9 cellular contexts compared by ENCODE assay signal in the genomic region with DNA sequence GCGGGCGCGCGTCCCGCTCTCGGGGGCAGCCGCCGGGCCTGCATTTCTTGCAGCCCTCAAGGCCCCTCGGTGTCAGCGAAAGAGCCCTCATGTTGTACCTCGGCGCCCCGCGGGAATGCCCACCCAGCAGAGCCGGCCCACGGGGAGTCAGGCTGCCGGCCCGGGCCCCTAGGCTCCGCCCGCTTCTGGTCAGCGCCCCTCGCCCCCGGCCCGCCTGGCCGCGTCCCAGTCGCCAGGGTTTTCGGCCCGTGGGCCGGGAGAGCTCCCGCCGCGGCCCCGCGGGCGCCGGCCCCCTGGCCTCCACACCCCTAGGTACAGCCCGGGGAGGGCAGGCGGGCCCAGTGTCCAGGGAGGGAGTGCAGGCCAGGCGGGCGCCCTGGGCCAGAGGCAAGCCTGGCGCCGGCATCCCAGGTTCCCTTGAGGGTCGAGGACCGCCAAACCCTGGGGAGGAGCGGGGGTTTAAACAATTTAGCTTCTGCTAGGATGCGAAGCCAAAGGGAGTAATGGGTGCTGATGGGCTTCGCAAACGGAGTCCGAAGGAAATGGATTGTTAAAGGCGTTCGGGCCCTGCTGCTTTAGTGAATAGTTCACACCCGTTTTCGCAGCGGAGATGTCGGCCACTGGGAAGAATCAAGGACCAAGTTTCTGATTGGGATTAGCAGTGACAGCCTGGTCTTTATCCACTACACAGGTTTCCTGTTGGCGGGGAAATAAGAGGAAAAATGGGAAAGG. TPM values are rescaled to one million over a fixed set of nuclear protein-coding genes. Genes with fewer than 3 reads are reported as not detected.
A peak's percentile ranks its signal among the peaks of the same experiment; 100 is the strongest.
DNase-seq lines count a peak whose midpoint lies in the region; ATAC-seq, FAIRE-seq and TF ChIP-seq lines count a peak whose summit lies in the region.
"Had no signal": no experiment of that assay in that cellular context is flagged by ENCODE, and none has a peak within 500 bp of the region (broad histone marks: within the 10 kb centered on the region; RNA-seq: fewer than 3 reads in every experiment).

No MANE protein-coding gene starts in this region.

- TF ChIP-seq CTCF in upper lobe of left lung (IDR thresholded peaks at IDR 0.05), result no peak

- H3K9me3 Mint-ChIP-seq in activated naive CD4-positive, alpha-beta T cell treated with anti-CD3 and anti-CD28 coated beads for 36 hours, result no peaks in the 10 kb centered on the region

- H3K27me3 Mint-ChIP-seq in activated naive CD4-positive, alpha-beta T cell treated with anti-CD3 and anti-CD28 coated beads for 36 hours (ENCODE audit: low read depth), result no peaks in the 10 kb centered on the region

- DNase-seq in activated naive CD4-positive, alpha-beta T cell treated with anti-CD3 and anti-CD28 coated beads for 36 hours, result no peak
- DNase-seq in activated naive CD4-positive, alpha-beta T cell (lab: John Stamatoyannopoulos, UW), result no peak
- DNase-seq in cerebellum (ENCODE audit: low spot score) (peak; percentile 33), upper lobe of left lung (no peak), kidney tubule cell (ENCODE audit: low spot score) (no peak), RCC 7860 (ENCODE audit: low spot score) (no peak), hippocampal formation (lab: John Stamatoyannopoulos, UW) (no peak)
- DNase-seq: GDM1 had no signal

- WGBS in mesodermal cell (ENCODE audit: insufficient coverage in 2 of 2), 2 experiments, result 2% methylated on average over 40 to 54 of the region's 57 CpGs
- 19 to 47% methylated on average over 20 to 53 of the region's 57 CpGs for WGBS in upper lobe of left lung, 2 donors

- intact Hi-C loops in activated naive CD4-positive, alpha-beta T cell treated with anti-CD3 and anti-CD28 coated beads for 36 hours (cut with micrococcal nuclease), result loop anchor here (10.0 kb wide), 2 partner anchors 770 to 950 kb away; partner anchors contain the start of genes ATP5PB and WDR77

- H3K4me1 ChIP-seq in mesodermal cell (ENCODE audit: control insufficient read depth, insufficient read depth, low read length, poor library complexity, severe bottlenecking) (no peaks in the 10 kb centered on the region), upper lobe of left lung (peaks cover 6 to 32% (median 13%) of the 10 kb centered on the region in 4 donors)

- peaks cover 21% of the 10 kb centered on the region for H3K4me1 Mint-ChIP-seq in activated naive CD4-positive, alpha-beta T cell treated with anti-CD3 and anti-CD28 coated beads for 36 hours (ENCODE audit: low read depth)

- peak overlapping the region; percentile 96 for H3K4me3 Mint-ChIP-seq in activated naive CD4-positive, alpha-beta T cell treated with anti-CD3 and anti-CD28 coated beads for 36 hours

- TF ChIP-seq EP300 in upper lobe of left lung (IDR thresholded peaks at IDR 0.05), result no peak

- CTCF ChIA-PET in activated naive CD4-positive, alpha-beta T cell treated with anti-CD3 and anti-CD28 coated beads for 36 hours (lab: Charles Lee), result interaction anchor here (1.3 to 6.9 kb wide), 3 partner anchors 33 to 90 kb away, joined by 3 to 43 read pairs (median 4); no protein-coding TSS in a partner anchor

- ATAC-seq in upper lobe of left lung (ENCODE audit: low FRiP score in 2 of 2), result peak in 1 of 2 donors; percentile 22

- H3K4me3 ChIP-seq in mesodermal cell (ENCODE audit: extremely low read depth, insufficient read depth, low read length, poor library complexity, severe bottlenecking) (peak overlapping the region; percentile 55), upper lobe of left lung (peak overlapping the region; percentile 36 to 73 (median 50))

- TF ChIP-seq POLR2A in upper lobe of left lung (IDR thresholded peaks at IDR 0.05), result no peak

- no peaks in the 10 kb centered on the region for H3K36me3 ChIP-seq in mesodermal cell (ENCODE audit: control insufficient read depth, insufficient read depth, low read length)
- H3K36me3 ChIP-seq in upper lobe of left lung, result no peaks in the 10 kb centered on the region

- H3K27ac ChIP-seq in mesodermal cell (ENCODE audit: low read depth, low read length, severe bottlenecking) (no peak overlapping the region), upper lobe of left lung (peak overlapping the region; percentile 61 to 84 (median 74))

- H3K27ac Mint-ChIP-seq in activated naive CD4-positive, alpha-beta T cell treated with anti-CD3 and anti-CD28 coated beads for 36 hours, result no peak overlapping the region

- H3K36me3 Mint-ChIP-seq in activated naive CD4-positive, alpha-beta T cell treated with anti-CD3 and anti-CD28 coated beads for 36 hours (ENCODE audit: low read depth), result peaks cover 28% of the 10 kb centered on the region

- H3K27me3 ChIP-seq in upper lobe of left lung, result peaks cover 0 to 20% (median 14%) of the 10 kb centered on the region in 4 donors

- no peak for FAIRE-seq in RCC 7860 (lab: Jason Lieb, UNC)

- H3K9me3 ChIP-seq in mesodermal cell (ENCODE audit: control insufficient read depth, low read length) (peaks cover 8% of the 10 kb centered on the region), upper lobe of left lung (no peaks in the 10 kb centered on the region)

RNA-seq across cellular contexts. Expression of gene KCNA3, which starts 0.5 kb away (rescaled TPM):
- 10 to 100 TPM; 15.3 to 15.4 TPM for total RNA-seq in activated naive CD4-positive, alpha-beta T cell treated with anti-CD3 and anti-CD28 coated beads for 36 hours
- 15.2 TPM for total RNA-seq in cerebellum
- polyA plus RNA-seq in mesodermal cell (2013, experiment 1 of 2), result 3.6 TPM
- polyA plus RNA-seq in mesodermal cell (2013, experiment 2 of 2), result 2.7 TPM
- 10 to 100 TPM; 12.6 to 25.1 (median 19.7) TPM for total RNA-seq in upper lobe of left lung
